ENCODE assay signal across 14 cellular contexts in genomic region chr11:102467853-102468580, GRCh38. TPM values are rescaled to one million over a fixed set of nuclear protein-coding genes. Genes with fewer than 3 reads are reported as not detected.
DNase-seq lines count a peak whose midpoint lies in the region; ATAC-seq, FAIRE-seq and TF ChIP-seq lines count a peak whose summit lies in the region.
"Had no signal": no experiment of that assay in that cellular context is flagged by ENCODE, and none has a peak within 500 bp of the region (broad histone marks: within the 10 kb centered on the region; RNA-seq: fewer than 3 reads in every experiment).

No MANE protein-coding gene starts in this region.

- CTCF ChIA-PET in activated CD4-positive, alpha-beta T cell treated with anti-CD3 and anti-CD28 coated beads for 36 hours (lab: Charles Lee) = interaction anchor here (0.7 to 2.2 kb wide), 6 partner anchors 10 to 199 kb away, joined by 3 to 6 read pairs (median 4); no protein-coding TSS in a partner anchor
- CTCF ChIA-PET in endothelial cell of umbilical vein (lab: Charles Lee) = interaction anchor here (1.2 to 1.7 kb wide), 2 partner anchors 37 to 78 kb away, joined by 3 to 8 read pairs; no protein-coding TSS in a partner anchor

- DNase-seq in activated CD4-positive, alpha-beta T cell treated with anti-CD3 and anti-CD28 coated beads for 36 hours = no peak
- DNase-seq in activated CD4-positive, alpha-beta T cell treated with anti-CD3 and anti-CD28 coated beads, Interleukin-2, amount 50 U/mL, for 48 hours = no peak
- DNase-seq in NCI-H2029 treated with DMSO at 0.1 percent for 48 hours (lab: John Stamatoyannopoulos, UW) (peak; percentile 85), endothelial cell of umbilical vein (ENCODE audit: low read depth, low spot score) (no peak), prostate gland (ENCODE audit: low spot score) (no peak), BE2C (no peak), DMS79 (lab: John Stamatoyannopoulos, UW) (no peak)
- DNase-seq: activated CD4-positive, alpha-beta T cell treated with anti-CD3 and anti-CD28 coated beads, Interleukin-2, amount 50 U/mL, for 4 hours; NCI-H2081 treated with DMSO at 0.1 percent for 48 hours; Peyer's patch had no signal

- H3K79me2 ChIP-seq in endothelial cell of umbilical vein (ENCODE audit: control insufficient read depth, insufficient read depth, low read length) = no peaks in the 10 kb centered on the region

- dilution Hi-C loops in endothelial cell of umbilical vein (cut with MboI; ENCODE audit: extremely low pct_ligation_motif_present, low sequenced_read_pairs) = no loop called here

- H3K9me3 ChIP-seq in endothelial cell of umbilical vein (replicated peaks; ENCODE audit: control insufficient read depth, insufficient read depth, low read length) = no peaks in the 10 kb centered on the region
- H3K9me3 ChIP-seq in prostate gland = no peaks in the 10 kb centered on the region
- H3K9me3 ChIP-seq in BE2C = no peaks in the 10 kb centered on the region
- H3K9me3 ChIP-seq: Peyer's patch, tibial nerve had no signal

- H3K27me3 ChIP-seq in endothelial cell of umbilical vein (ENCODE audit: control insufficient read depth in 2 of 2, insufficient read depth in 2 of 2, low read length in 2 of 2) (no peaks in the 10 kb centered on the region), prostate gland (replicated peaks; ENCODE audit: insufficient read depth) (no peaks in the 10 kb centered on the region), BE2C (no peaks in the 10 kb centered on the region)
- H3K27me3 ChIP-seq: Peyer's patch, tibial nerve had no signal

- H3K9me3 Mint-ChIP-seq in activated CD4-positive, alpha-beta T cell treated with anti-CD3 and anti-CD28 coated beads for 36 hours (ENCODE audit: low read depth) = no peaks in the 10 kb centered on the region

- H4K20me1 ChIP-seq in endothelial cell of umbilical vein (replicated peaks; ENCODE audit: control insufficient read depth, extremely low read depth, insufficient read depth, low read length) = no peaks in the 10 kb centered on the region

- H3K4me1 Mint-ChIP-seq in activated CD4-positive, alpha-beta T cell treated with anti-CD3 and anti-CD28 coated beads for 36 hours = peaks cover 86% of the 10 kb centered on the region

- peak overlapping the region; percentile 18 for H3K27ac Mint-ChIP-seq in activated CD4-positive, alpha-beta T cell treated with anti-CD3 and anti-CD28 coated beads for 36 hours

- no peak for TF ChIP-seq CTCF in endothelial cell of umbilical vein (IDR thresholded peaks at IDR 0.05; ENCODE audit: extremely low read depth in 1 of 2, insufficient read depth in 1 of 2, low read depth in 1 of 2, low read length in 2 of 2)
- TF ChIP-seq CTCF in prostate gland (IDR thresholded peaks at IDR 0.05) = no peak
- no peak for TF ChIP-seq CTCF in BE2C (IDR thresholded peaks at IDR 0.05; ENCODE audit: low read depth, low read length)

- H3K36me3 ChIP-seq in endothelial cell of umbilical vein (ENCODE audit: control insufficient read depth in 2 of 2, extremely low read depth in 1 of 2, insufficient read depth in 2 of 2, low read length in 2 of 2) (no peaks in the 10 kb centered on the region), prostate gland (no peaks in the 10 kb centered on the region), BE2C (no peaks in the 10 kb centered on the region)
- H3K36me3 ChIP-seq: Peyer's patch, tibial nerve had no signal

- H3K36me3 Mint-ChIP-seq in activated CD4-positive, alpha-beta T cell treated with anti-CD3 and anti-CD28 coated beads for 36 hours (ENCODE audit: low read depth) = no peaks in the 10 kb centered on the region

- TF ChIP-seq POLR2A in endothelial cell of umbilical vein (IDR thresholded peaks at IDR 0.05; ENCODE audit: low read depth, low read length) (no peak), prostate gland (IDR thresholded peaks at IDR 0.05) (no peak)

- intact Hi-C loops in activated CD4-positive, alpha-beta T cell treated with anti-CD3 and anti-CD28 coated beads for 36 hours (cut with DNase I, micrococcal nuclease) = no loop called here
- intact Hi-C loops in endothelial cell of umbilical vein (cut with micrococcal nuclease) (no loop called here), prostate gland (cut with DNase I) (no loop called here)

- peak overlapping the region; percentile 63 for H2AFZ ChIP-seq in endothelial cell of umbilical vein (ENCODE audit: low read depth, low read length)

- H3K4me2 ChIP-seq in endothelial cell of umbilical vein (ENCODE audit: insufficient read depth, low read length) = peak overlapping the region; percentile 10

- peak overlapping the region; percentile 5 for H3K4me3 Mint-ChIP-seq in activated CD4-positive, alpha-beta T cell treated with anti-CD3 and anti-CD28 coated beads for 36 hours

- no peak overlapping the region for H3K27ac ChIP-seq in endothelial cell of umbilical vein (ENCODE audit: insufficient read depth, low read depth, low read length)
- H3K27ac ChIP-seq in prostate gland = peak overlapping the region; percentile 51 to 58
- H3K27ac ChIP-seq: HL-60 had no signal

- POLR2A ChIA-PET in activated CD4-positive, alpha-beta T cell treated with anti-CD3 and anti-CD28 coated beads for 36 hours (lab: Charles Lee) = no interaction called here
- POLR2A ChIA-PET in endothelial cell of umbilical vein (lab: Charles Lee) = no interaction called here

- FAIRE-seq in endothelial cell of umbilical vein (lab: Jason Lieb, UNC) = no peak
- FAIRE-seq: D721Med had no signal

- no peaks in the 10 kb centered on the region for H3K9me1 ChIP-seq in endothelial cell of umbilical vein (replicated peaks; ENCODE audit: control insufficient read depth, extremely low read depth, insufficient read depth, low read length)

- H3K4me1 ChIP-seq in endothelial cell of umbilical vein (ENCODE audit: control insufficient read depth, extremely low read depth, insufficient read depth, low read length) (peaks cover 16% of the 10 kb centered on the region), prostate gland (replicated peaks) (peaks cover 5% of the 10 kb centered on the region), BE2C (no peaks in the 10 kb centered on the region)

- BruUV-seq in endothelial cell of umbilical vein (replicated peaks; lab: Mats Ljungman, UMichigan) = no TSS peak

- no peak for ATAC-seq in activated CD4-positive, alpha-beta T cell treated with anti-CD3 and anti-CD28 coated beads for 36 hours
- no peak for ATAC-seq in HG02973 (IDR thresholded peaks at IDR 0.05; ENCODE audit: unreplicated experiment)

- WGBS in prostate gland = 82% methylated on average over 6 of the region's 6 CpGs

- H3K4me3 ChIP-seq in endothelial cell of umbilical vein (replicated peaks in 1 of 3; ENCODE audit: insufficient read depth in 1 of 3, low read depth in 1 of 3, low read length in 3 of 3) = no peak overlapping the region
- H3K4me3 ChIP-seq in prostate gland = no peak overlapping the region
- H3K4me3 ChIP-seq in BE2C (ENCODE audit: low read depth, low read length) = no peak overlapping the region
- H3K4me3 ChIP-seq: Peyer's patch, tibial nerve had no signal

- no peak overlapping the region for H3K9ac ChIP-seq in endothelial cell of umbilical vein (replicated peaks; ENCODE audit: extremely low read depth, insufficient read depth, low read length)

- no peaks in the 10 kb centered on the region for H3K27me3 Mint-ChIP-seq in activated CD4-positive, alpha-beta T cell treated with anti-CD3 and anti-CD28 coated beads for 36 hours

TF ChIP-seq in endothelial cell of umbilical vein, 7 proteins besides CTCF, POLR2A, EP300 and RAD21:
- TF ChIP-seq EZH2 (IDR thresholded peaks at IDR 0.05; ENCODE audit: borderline replicate concordance, low read depth, low read length, severe bottlenecking) = no peak
- no peak for TF ChIP-seq JUN (IDR thresholded peaks at IDR 0.05; ENCODE audit: borderline replicate concordance, insufficient read depth, insufficient read length, low read depth)
- TF ChIP-seq MYC (IDR thresholded peaks at IDR 0.05; ENCODE audit: low read depth, low read length) = no peak
- no peak for TF ChIP-seq FOS (IDR thresholded peaks at IDR 0.05; ENCODE audit: borderline replicate concordance, insufficient read depth, low read length)
- TF ChIP-seq MAX (IDR thresholded peaks at IDR 0.05; ENCODE audit: insufficient read depth, insufficient read length) = no peak
- no peak for TF ChIP-seq POLR2AphosphoS5 (IDR thresholded peaks at IDR 0.05; ENCODE audit: insufficient read depth, low read depth, low read length)
- TF ChIP-seq GATA2 (IDR thresholded peaks at IDR 0.05; ENCODE audit: insufficient read depth, insufficient read length, low read depth, low read length) = no peak

RNA-seq across cellular contexts. Expression of gene TMEM123, which starts 15.5 kb away (rescaled TPM):
- total RNA-seq in activated CD4-positive, alpha-beta T cell treated with anti-CD3 and anti-CD28 coated beads for 36 hours = 100 to 1,000 TPM; 179 to 392 TPM
- total RNA-seq in endothelial cell of umbilical vein (199 and 257 TPM in 2 replicates), prostate gland (100 to 1,000 TPM; 205 to 227 TPM)
- polyA plus RNA-seq in endothelial cell of umbilical vein = 201 and 312 TPM in 2 replicates
- 242 and 305 TPM in 2 replicates for polyA plus RNA-seq in endothelial cell of umbilical vein (2011; cell fraction: cytosol; rRNA removed)
- 91.7 and 117 TPM in 2 replicates for polyA plus RNA-seq in endothelial cell of umbilical vein (2011; cell fraction: nucleus; rRNA removed)
- 358 and 382 TPM in 2 replicates for polyA plus RNA-seq in endothelial cell of umbilical vein (2012)
- 498 and 610 TPM in 2 replicates for polyA minus RNA-seq in endothelial cell of umbilical vein
- 83.6 TPM for polyA minus RNA-seq in endothelial cell of umbilical vein (2011; cell fraction: cytosol; rRNA and poly(A)+ RNA removed)
- 162 and 269 TPM in 2 replicates for polyA minus RNA-seq in endothelial cell of umbilical vein (2011; cell fraction: nucleus; rRNA and poly(A)+ RNA removed)
- 61.7 TPM for polyA plus RNA-seq in BE2C (2012; ENCODE audit: insufficient read depth, insufficient read length, low read depth)
